Comparison of ENCODE assay signal across 23 cellular contexts in the genomic region with DNA sequence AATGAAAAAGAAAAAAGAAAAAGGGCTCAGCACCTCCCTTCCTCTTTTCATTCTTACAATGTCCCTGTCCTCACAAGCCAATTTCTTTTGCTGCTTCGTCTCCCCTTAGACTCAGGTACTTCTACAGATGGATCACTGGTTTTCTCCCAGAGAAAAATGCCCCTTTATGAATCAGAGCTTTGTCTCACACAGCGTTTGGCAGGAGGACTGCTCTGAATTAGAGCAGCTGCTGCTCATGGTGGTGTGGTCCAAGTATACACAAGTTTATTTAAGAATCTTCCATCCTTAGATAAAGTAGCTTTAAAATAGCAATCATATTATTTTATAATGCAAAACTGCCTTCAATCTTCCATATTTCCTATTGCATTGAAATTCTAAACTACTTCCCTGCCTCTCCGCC.
"Had no signal": no experiment of that assay in that cellular context is flagged by ENCODE, and none has a peak within 500 bp of the region (broad histone marks: within the 10 kb centered on the region; RNA-seq: fewer than 3 reads in every experiment).

No MANE protein-coding gene starts in this region.

- H3K4me3 ChIP-seq: breast epithelium had no signal

- H3K36me3 ChIP-seq: breast epithelium had no signal

- H3K9me3 ChIP-seq: breast epithelium had no signal

- H3K27me3 ChIP-seq: breast epithelium had no signal

- DNase-seq: activated CD4-positive, alpha-beta T cell treated with anti-CD3 and anti-CD28 coated beads for 4 hours; activated CD8-positive, alpha-beta memory T cell treated with anti-CD3 and anti-CD28 coated beads, Interleukin-2, amount 50 U/mL, for 4 hours; activated CD8-positive, alpha-beta T cell treated with anti-CD3 and anti-CD28 coated beads for 36 hours; activated T-cell treated with anti-CD3 and anti-CD28 coated beads, Interleukin-2, amount 50 U/mL, for 72 hours; aorta; KG1; NCI-H1048; NCI-H1694; NCI-H2029; NCI-H2107; NCI-H2171 treated with DMSO at 0.1 percent for 48 hours; NCI-H226; NCI-H510A; NCI-H526 treated with DMSO at 0.1 percent for 48 hours; NCI-H82; PC-3; SHP77 had no signal

- H3K4me1 ChIP-seq: breast epithelium had no signal

- H3K4me3 Mint-ChIP-seq: activated CD8-positive, alpha-beta T cell treated with anti-CD3 and anti-CD28 coated beads for 36 hours; activated naive CD4-positive, alpha-beta T cell treated with anti-CD3 and anti-CD28 coated beads, Interleukin-2, amount 50 U/mL, for 24 hours; activated T-cell treated with anti-CD3 and anti-CD28 coated beads, Interleukin-2, amount 50 U/mL, for 72 hours; T-helper 1 cell treated with Interleukin-12 subunit alpha and Interleukin-12 subunit beta and Interleukin-4 antibody, amounts not matched to agents 30 μg/mL and 1 μg/mL, for 36 hours had no signal

- H3K36me3 Mint-ChIP-seq: activated naive CD4-positive, alpha-beta T cell treated with anti-CD3 and anti-CD28 coated beads, Interleukin-2, amount 50 U/mL, for 24 hours had no signal

- H3K27ac Mint-ChIP-seq: activated CD8-positive, alpha-beta T cell treated with anti-CD3 and anti-CD28 coated beads for 36 hours; activated naive CD4-positive, alpha-beta T cell treated with anti-CD3 and anti-CD28 coated beads, Interleukin-2, amount 50 U/mL, for 24 hours; activated T-cell treated with anti-CD3 and anti-CD28 coated beads, Interleukin-2, amount 50 U/mL, for 72 hours; activated T-helper 2 cell treated with anti-CD3 and anti-CD28 coated beads, Interferon-gamma antibody, Interleukin-2, Interleukin-4, amounts not matched to agents 10 μg/mL and 5 μg/mL and 100 μg/mL, durations not matched to agents 14 hours and 24 hours and 36 hours; T-helper 1 cell treated with Interleukin-12 subunit alpha and Interleukin-12 subunit beta and Interleukin-4 antibody, amounts not matched to agents 30 μg/mL and 1 μg/mL, for 36 hours had no signal

- H3K9me3 Mint-ChIP-seq: activated CD8-positive, alpha-beta T cell treated with anti-CD3 and anti-CD28 coated beads for 36 hours; activated naive CD4-positive, alpha-beta T cell treated with anti-CD3 and anti-CD28 coated beads, Interleukin-2, amount 50 U/mL, for 24 hours; activated T-cell treated with anti-CD3 and anti-CD28 coated beads, Interleukin-2, amount 50 U/mL, for 72 hours; activated T-helper 2 cell treated with anti-CD3 and anti-CD28 coated beads, Interferon-gamma antibody, Interleukin-2, Interleukin-4, amounts not matched to agents 10 μg/mL and 5 μg/mL and 100 μg/mL, durations not matched to agents 14 hours and 24 hours and 36 hours; T-helper 1 cell treated with Interleukin-12 subunit alpha and Interleukin-12 subunit beta and Interleukin-4 antibody, amounts not matched to agents 30 μg/mL and 1 μg/mL, for 36 hours had no signal

- H3K4me1 Mint-ChIP-seq: activated naive CD4-positive, alpha-beta T cell treated with anti-CD3 and anti-CD28 coated beads, Interleukin-2, amount 50 U/mL, for 24 hours had no signal

- FAIRE-seq: RCC 7860 had no signal

- H3K27ac ChIP-seq: breast epithelium had no signal

- ATAC-seq: activated CD4-positive, CD25-positive, alpha-beta regulatory T cell treated with anti-CD3 and anti-CD28 coated beads, Interleukin-2, amount 50 U/mL, for 24 hours; activated CD8-positive, alpha-beta T cell treated with anti-CD3 and anti-CD28 coated beads for 36 hours; activated T-cell treated with anti-CD3 and anti-CD28 coated beads, Interleukin-2, amount 50 U/mL, for 72 hours; PC-3 had no signal
